In the genomic region with DNA sequence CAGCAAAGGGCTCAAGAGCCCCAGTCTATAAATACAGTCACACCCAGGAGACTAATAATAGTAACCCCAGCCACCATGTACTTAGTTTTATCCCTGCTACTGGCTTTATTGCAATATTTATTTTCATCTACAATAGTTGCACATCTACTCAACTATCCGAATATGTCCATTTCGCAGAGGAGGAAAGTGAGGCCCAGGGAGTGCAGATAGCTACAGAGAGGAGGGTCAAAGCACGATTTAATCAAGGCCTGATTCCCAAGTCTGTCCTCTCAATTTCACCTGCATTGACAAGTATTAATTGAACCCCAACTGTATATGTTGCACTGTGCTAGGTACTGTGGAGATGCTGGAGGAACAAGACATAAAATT, we compare ENCODE assay signal across 8 cellular contexts. TPM values are rescaled to one million over a fixed set of nuclear protein-coding genes. Genes with fewer than 3 reads are reported as not detected.
DNase-seq lines count a peak whose midpoint lies in the region; ATAC-seq and TF ChIP-seq lines count a peak whose summit lies in the region.

No MANE protein-coding gene starts in this region.

- H4K20me1 ChIP-seq in DOHH2 (ENCODE audit: control insufficient read depth, insufficient read depth, low read depth, low read length) = no peaks in the 10 kb centered on the region

- no peak for TF ChIP-seq POLR2A in prostate gland (IDR thresholded peaks at IDR 0.05)

- H3K27ac ChIP-seq in DOHH2 (ENCODE audit: low read depth, low read length) (peak overlapping the region; percentile 65), RWPE1 (peak overlapping the region; percentile 100), prostate gland (peak overlapping the region; percentile 87 to 93)

- WGBS in prostate gland = 64% methylated on average over 3 of the region's 3 CpGs

- H3K4me2 ChIP-seq in DOHH2 (ENCODE audit: low read length) = peak overlapping the region; percentile 65

- no peaks in the 10 kb centered on the region for H3K9me2 ChIP-seq in DOHH2 (replicated peaks; ENCODE audit: control insufficient read depth, low read length)

- no peaks in the 10 kb centered on the region for H3K36me3 ChIP-seq in DOHH2 (ENCODE audit: control insufficient read depth, low read length)
- no peaks in the 10 kb centered on the region for H3K36me3 ChIP-seq in prostate gland

- DNase-seq in RWPE1 (ENCODE audit: low spot score) = no peak
- DNase-seq in epithelial cell of proximal tubule (ENCODE audit: low read depth) = no peak
- no peak for DNase-seq in prostate gland (ENCODE audit: low spot score)
- DNase-seq in T-helper 9 cell = no peak
- DNase-seq in DMS153 treated with DMSO at 0.1 percent for 48 hours (lab: John Stamatoyannopoulos, UW; ENCODE audit: unreplicated experiment) = no peak

- peaks cover 6% of the 10 kb centered on the region for H3F3A ChIP-seq in DOHH2 (ENCODE audit: control insufficient read depth, insufficient read depth)

- CTCF ChIA-PET in RWPE1 (lab: Yijun Ruan, JAX) = no interaction called here

- peaks cover 2% of the 10 kb centered on the region for H3K79me2 ChIP-seq in DOHH2 (ENCODE audit: control insufficient read depth, low read length)

- POLR2A ChIA-PET in RWPE1 (lab: Yijun Ruan, JAX; ENCODE audit: low non-redundant PET) = interaction anchor here (1.4 kb wide), 1 partner anchor 17 kb away, joined by 6 read pairs; no protein-coding TSS in a partner anchor

- H3K9me3 ChIP-seq in DOHH2 (ENCODE audit: control insufficient read depth, insufficient read depth, low read length) (no peaks in the 10 kb centered on the region), prostate gland (no peaks in the 10 kb centered on the region)

- H3K4me1 ChIP-seq in DOHH2 (ENCODE audit: control insufficient read depth, low read length) (peaks cover 46% of the 10 kb centered on the region), prostate gland (replicated peaks) (no peaks in the 10 kb centered on the region)

- H3K27me3 ChIP-seq in DOHH2 (ENCODE audit: control insufficient read depth, low read length) = no peaks in the 10 kb centered on the region
- H3K27me3 ChIP-seq in prostate gland (replicated peaks; ENCODE audit: insufficient read depth) = no peaks in the 10 kb centered on the region

- intact Hi-C loops in prostate gland (cut with DNase I) = no loop called here

- H3K4me3 ChIP-seq in DOHH2 (ENCODE audit: low read length) (peak overlapping the region; percentile 62), epithelial cell of proximal tubule (ENCODE audit: low read depth, low read length) (peak overlapping the region; percentile 31), prostate gland (no peak overlapping the region)

- no peak for ATAC-seq in GM18868 (IDR thresholded peaks at IDR 0.05; ENCODE audit: unreplicated experiment)
- no peak for ATAC-seq in GM21515 (IDR thresholded peaks at IDR 0.05; ENCODE audit: unreplicated experiment)

- no peak for TF ChIP-seq CTCF in DOHH2 (IDR thresholded peaks at IDR 0.05; ENCODE audit: low read depth, low read length, poor library complexity, severe bottlenecking)
- TF ChIP-seq CTCF in RWPE1 (conservative IDR thresholded peaks at IDR 0.05; ENCODE audit: low read depth) = no peak
- no peak for TF ChIP-seq CTCF in epithelial cell of proximal tubule (conservative IDR thresholded peaks at IDR 0.05; ENCODE audit: low read depth, low read length)
- TF ChIP-seq CTCF in prostate gland (IDR thresholded peaks at IDR 0.05) = no peak

RNA-seq across cellular contexts. Expression of a gene that starts 4.0 kb away (rescaled TPM):
- 115 and 132 TPM in 2 replicates for total RNA-seq in epithelial cell of proximal tubule
- 10 to 100 TPM; 24.3 to 34.7 TPM for total RNA-seq in prostate gland

RNA-seq across cellular contexts. Expression of a gene that starts 5.2 kb away (rescaled TPM):
- total RNA-seq in epithelial cell of proximal tubule = 8.3 and 9.6 TPM in 2 replicates
- 10 to 100 TPM; 16.0 to 16.6 TPM for total RNA-seq in prostate gland

RNA-seq across cellular contexts. Expression of a gene that starts 18.4 kb away (rescaled TPM):
- 13.0 and 18.5 TPM in 2 replicates for total RNA-seq in epithelial cell of proximal tubule
- 10 to 100 TPM; 17.4 to 20.5 TPM for total RNA-seq in prostate gland

RNA-seq across cellular contexts. Expression of a gene that starts 32.3 kb away (rescaled TPM):
- total RNA-seq in epithelial cell of proximal tubule (0.17 and 0.29 TPM in 2 replicates), prostate gland (1 to 10 TPM in 1 of 2 donors, under 1 TPM in 1; 0.55 to 5.2 TPM)

RNA-seq across cellular contexts. Expression of a gene that starts 44.2 kb away (rescaled TPM):
- total RNA-seq in epithelial cell of proximal tubule (28.9 and 31.9 TPM in 2 replicates), prostate gland (10 to 100 TPM; 21.2 to 28.7 TPM)

Comparison
In these comparisons a context has a peak if more than half of its experiments do, and no peak if none do; other contexts are left out.
1. H3K4me3 ChIP-seq: peak in DOHH2 (single experiment) and epithelial cell of proximal tubule (single experiment); none in prostate gland (0 of 2).
2. Peak in every context shown above with its lines, with median percentiles within 50 percentile points of each other: H3K27ac ChIP-seq.